1 cellular context compared by ENCODE assay signal in genomic region chr17:81804559-81805399, GRCh38.
TF ChIP-seq lines count a peak whose summit lies in the region.

No MANE protein-coding gene starts in this region.

TF ChIP-seq in HepG2, 621 proteins besides CTCF, POLR2A, EP300 and RAD21 (continues in another document):
- 0 out of 2 replicates have a peak, but pooled peaks have one; percentile 30 for TF ChIP-seq ISL2 (CRISPR knock-in tag; IDR thresholded peaks at IDR 0.05)
- TF ChIP-seq, protein P1, sequence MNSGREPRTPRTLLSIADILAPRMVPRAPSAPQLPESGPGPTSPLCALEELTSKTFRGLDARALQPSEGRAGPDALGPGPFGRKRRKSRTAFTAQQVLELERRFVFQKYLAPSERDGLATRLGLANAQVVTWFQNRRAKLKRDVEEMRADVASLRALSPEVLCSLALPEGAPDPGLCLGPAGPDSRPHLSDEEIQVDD (CRISPR knock-in tag; IDR thresholded peaks at IDR 0.05; ENCODE audit: borderline replicate concordance) = 0 out of 2 replicates have a peak, but pooled peaks have one; percentile 8
- TF ChIP-seq PAWR (CRISPR knock-in tag; IDR thresholded peaks at IDR 0.05; ENCODE audit: borderline replicate concordance) = no peak
- TF ChIP-seq, protein P2, sequence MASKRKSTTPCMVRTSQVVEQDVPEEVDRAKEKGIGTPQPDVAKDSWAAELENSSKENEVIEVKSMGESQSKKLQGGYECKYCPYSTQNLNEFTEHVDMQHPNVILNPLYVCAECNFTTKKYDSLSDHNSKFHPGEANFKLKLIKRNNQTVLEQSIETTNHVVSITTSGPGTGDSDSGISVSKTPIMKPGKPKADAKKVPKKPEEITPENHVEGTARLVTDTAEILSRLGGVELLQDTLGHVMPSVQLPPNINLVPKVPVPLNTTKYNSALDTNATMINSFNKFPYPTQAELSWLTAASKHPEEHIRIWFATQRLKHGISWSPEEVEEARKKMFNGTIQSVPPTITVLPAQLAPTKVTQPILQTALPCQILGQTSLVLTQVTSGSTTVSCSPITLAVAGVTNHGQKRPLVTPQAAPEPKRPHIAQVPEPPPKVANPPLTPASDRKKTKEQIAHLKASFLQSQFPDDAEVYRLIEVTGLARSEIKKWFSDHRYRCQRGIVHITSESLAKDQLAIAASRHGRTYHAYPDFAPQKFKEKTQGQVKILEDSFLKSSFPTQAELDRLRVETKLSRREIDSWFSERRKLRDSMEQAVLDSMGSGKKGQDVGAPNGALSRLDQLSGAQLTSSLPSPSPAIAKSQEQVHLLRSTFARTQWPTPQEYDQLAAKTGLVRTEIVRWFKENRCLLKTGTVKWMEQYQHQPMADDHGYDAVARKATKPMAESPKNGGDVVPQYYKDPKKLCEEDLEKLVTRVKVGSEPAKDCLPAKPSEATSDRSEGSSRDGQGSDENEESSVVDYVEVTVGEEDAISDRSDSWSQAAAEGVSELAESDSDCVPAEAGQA (IDR thresholded peaks at IDR 0.05; ENCODE audit: low read depth) = no peak
- TF ChIP-seq, protein P2 (CRISPR knock-in tag; IDR thresholded peaks at IDR 0.05; ENCODE audit: borderline replicate concordance) = no peak
- peak; percentile 46; the same call in 1 of the 2 replicates for TF ChIP-seq NR2F6 (IDR thresholded peaks at IDR 0.05)
- TF ChIP-seq NR2F6 (CRISPR knock-in tag; IDR thresholded peaks at IDR 0.05) = peak; percentile 51
- TF ChIP-seq ZBTB10 (CRISPR knock-in tag; IDR thresholded peaks at IDR 0.05; ENCODE audit: borderline replicate concordance) = peak; percentile 55; the same call in 1 of the 2 replicates
- TF ChIP-seq ELF1 (CRISPR knock-in tag; IDR thresholded peaks at IDR 0.05) = no peak
- no peak for TF ChIP-seq FOXA1 (IDR thresholded peaks at IDR 0.05)
- TF ChIP-seq FOXA1 (CRISPR knock-in tag; IDR thresholded peaks at IDR 0.05) = peak; percentile 51
- TF ChIP-seq, protein P3, sequence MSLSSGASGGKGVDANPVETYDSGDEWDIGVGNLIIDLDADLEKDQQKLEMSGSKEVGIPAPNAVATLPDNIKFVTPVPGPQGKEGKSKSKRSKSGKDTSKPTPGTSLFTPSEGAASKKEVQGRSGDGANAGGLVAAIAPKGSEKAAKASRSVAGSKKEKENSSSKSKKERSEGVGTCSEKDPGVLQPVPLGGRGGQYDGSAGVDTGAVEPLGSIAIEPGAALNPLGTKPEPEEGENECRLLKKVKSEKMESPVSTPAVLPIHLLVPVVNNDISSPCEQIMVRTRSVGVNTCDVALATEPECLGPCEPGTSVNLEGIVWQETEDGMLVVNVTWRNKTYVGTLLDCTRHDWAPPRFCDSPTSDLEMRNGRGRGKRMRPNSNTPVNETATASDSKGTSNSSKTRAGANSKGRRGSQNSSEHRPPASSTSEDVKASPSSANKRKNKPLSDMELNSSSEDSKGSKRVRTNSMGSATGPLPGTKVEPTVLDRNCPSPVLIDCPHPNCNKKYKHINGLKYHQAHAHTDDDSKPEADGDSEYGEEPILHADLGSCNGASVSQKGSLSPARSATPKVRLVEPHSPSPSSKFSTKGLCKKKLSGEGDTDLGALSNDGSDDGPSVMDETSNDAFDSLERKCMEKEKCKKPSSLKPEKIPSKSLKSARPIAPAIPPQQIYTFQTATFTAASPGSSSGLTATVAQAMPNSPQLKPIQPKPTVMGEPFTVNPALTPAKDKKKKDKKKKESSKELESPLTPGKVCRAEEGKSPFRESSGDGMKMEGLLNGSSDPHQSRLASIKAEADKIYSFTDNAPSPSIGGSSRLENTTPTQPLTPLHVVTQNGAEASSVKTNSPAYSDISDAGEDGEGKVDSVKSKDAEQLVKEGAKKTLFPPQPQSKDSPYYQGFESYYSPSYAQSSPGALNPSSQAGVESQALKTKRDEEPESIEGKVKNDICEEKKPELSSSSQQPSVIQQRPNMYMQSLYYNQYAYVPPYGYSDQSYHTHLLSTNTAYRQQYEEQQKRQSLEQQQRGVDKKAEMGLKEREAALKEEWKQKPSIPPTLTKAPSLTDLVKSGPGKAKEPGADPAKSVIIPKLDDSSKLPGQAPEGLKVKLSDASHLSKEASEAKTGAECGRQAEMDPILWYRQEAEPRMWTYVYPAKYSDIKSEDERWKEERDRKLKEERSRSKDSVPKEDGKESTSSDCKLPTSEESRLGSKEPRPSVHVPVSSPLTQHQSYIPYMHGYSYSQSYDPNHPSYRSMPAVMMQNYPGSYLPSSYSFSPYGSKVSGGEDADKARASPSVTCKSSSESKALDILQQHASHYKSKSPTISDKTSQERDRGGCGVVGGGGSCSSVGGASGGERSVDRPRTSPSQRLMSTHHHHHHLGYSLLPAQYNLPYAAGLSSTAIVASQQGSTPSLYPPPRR (CRISPR knock-in tag; IDR thresholded peaks at IDR 0.05; ENCODE audit: borderline replicate concordance) = no peak
- 0 out of 2 replicates have a peak, but pooled peaks have one; percentile 12 for TF ChIP-seq MED1 (CRISPR knock-in tag; IDR thresholded peaks at IDR 0.05)
- no peak for TF ChIP-seq ZNF773 (CRISPR knock-in tag; IDR thresholded peaks at IDR 0.05; ENCODE audit: borderline replicate concordance)
- TF ChIP-seq MAF1 (CRISPR knock-in tag; IDR thresholded peaks at IDR 0.05; ENCODE audit: borderline replicate concordance) = no peak
- no peak for TF ChIP-seq DRAP1 (CRISPR knock-in tag; IDR thresholded peaks at IDR 0.05)
- 0 out of 2 replicates have a peak, but pooled peaks have one; percentile 57 for TF ChIP-seq ZBTB7A (CRISPR knock-in tag; IDR thresholded peaks at IDR 0.05)
- no peak for TF ChIP-seq ZNF619 (CRISPR knock-in tag; IDR thresholded peaks at IDR 0.05)
- peak; percentile 51; the same call in 1 of the 2 replicates for TF ChIP-seq SP5 (CRISPR knock-in tag; IDR thresholded peaks at IDR 0.05; ENCODE audit: borderline replicate concordance, low read depth)
- TF ChIP-seq SRSF1 (optimal IDR thresholded peaks at IDR 0.05; ENCODE audit: low read depth, low read length) = peak; percentile 77
- TF ChIP-seq ELK4 (CRISPR knock-in tag; IDR thresholded peaks at IDR 0.05; ENCODE audit: borderline replicate concordance) = no peak
- TF ChIP-seq SMARCC2 (IDR thresholded peaks at IDR 0.05) = no peak
- TF ChIP-seq ZNF34 (CRISPR knock-in tag; IDR thresholded peaks at IDR 0.05; ENCODE audit: borderline replicate concordance) = no peak
- TF ChIP-seq PATZ1 (CRISPR knock-in tag; IDR thresholded peaks at IDR 0.05) = peak; percentile 83
- 0 out of 2 replicates have a peak, but pooled peaks have one; percentile 29 for TF ChIP-seq BCL6 (CRISPR knock-in tag; IDR thresholded peaks at IDR 0.05)
- no peak for TF ChIP-seq ZNF251 (CRISPR knock-in tag; IDR thresholded peaks at IDR 0.05)
- TF ChIP-seq, protein P4, sequence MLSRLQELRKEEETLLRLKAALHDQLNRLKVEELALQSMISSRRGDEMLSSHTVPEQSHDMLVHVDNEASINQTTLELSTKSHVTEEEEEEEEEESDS (CRISPR knock-in tag; IDR thresholded peaks at IDR 0.05; ENCODE audit: borderline replicate concordance) = no peak
- TF ChIP-seq RFX5 (IDR thresholded peaks at IDR 0.05; ENCODE audit: low read depth, low read length) = no peak
- no peak for TF ChIP-seq ZNF230 (CRISPR knock-in tag; IDR thresholded peaks at IDR 0.05)
- peak; percentile 54 for TF ChIP-seq RXRA (CRISPR knock-in tag; IDR thresholded peaks at IDR 0.05)
- peak; percentile 59; the same call in 1 of the 2 replicates for TF ChIP-seq HNRNPL (IDR thresholded peaks at IDR 0.05; ENCODE audit: low read depth, low read length)
- peak; percentile 39 for TF ChIP-seq HDAC1 (CRISPR knock-in tag; IDR thresholded peaks at IDR 0.05)
- TF ChIP-seq MXD4 (CRISPR knock-in tag; IDR thresholded peaks at IDR 0.05) = no peak
- no peak for TF ChIP-seq PAF1 (CRISPR knock-in tag; IDR thresholded peaks at IDR 0.05)
- no peak for TF ChIP-seq STAG1 (CRISPR knock-in tag; IDR thresholded peaks at IDR 0.05)
- no peak for TF ChIP-seq YEATS4 (CRISPR knock-in tag; IDR thresholded peaks at IDR 0.05; ENCODE audit: borderline replicate concordance)
- peak; percentile 43; the same call in 1 of the 2 replicates for TF ChIP-seq ZNF547 (CRISPR knock-in tag; IDR thresholded peaks at IDR 0.05)
- TF ChIP-seq CAMTA2 (CRISPR knock-in tag; IDR thresholded peaks at IDR 0.05; ENCODE audit: borderline replicate concordance) = no peak
- no peak for TF ChIP-seq KDM1A (CRISPR knock-in tag; IDR thresholded peaks at IDR 0.05)
- TF ChIP-seq ZNF124 (CRISPR knock-in tag; IDR thresholded peaks at IDR 0.05) = no peak
- TF ChIP-seq ZNF800 (CRISPR knock-in tag; IDR thresholded peaks at IDR 0.05) = peak; percentile 36; the same call in 1 of the 2 replicates
- TF ChIP-seq ZBTB25 (CRISPR knock-in tag; IDR thresholded peaks at IDR 0.05) = no peak
- no peak for TF ChIP-seq HOXD1 (CRISPR knock-in tag; IDR thresholded peaks at IDR 0.05)
